16 cellular contexts compared by ENCODE assay signal in the genomic region with DNA sequence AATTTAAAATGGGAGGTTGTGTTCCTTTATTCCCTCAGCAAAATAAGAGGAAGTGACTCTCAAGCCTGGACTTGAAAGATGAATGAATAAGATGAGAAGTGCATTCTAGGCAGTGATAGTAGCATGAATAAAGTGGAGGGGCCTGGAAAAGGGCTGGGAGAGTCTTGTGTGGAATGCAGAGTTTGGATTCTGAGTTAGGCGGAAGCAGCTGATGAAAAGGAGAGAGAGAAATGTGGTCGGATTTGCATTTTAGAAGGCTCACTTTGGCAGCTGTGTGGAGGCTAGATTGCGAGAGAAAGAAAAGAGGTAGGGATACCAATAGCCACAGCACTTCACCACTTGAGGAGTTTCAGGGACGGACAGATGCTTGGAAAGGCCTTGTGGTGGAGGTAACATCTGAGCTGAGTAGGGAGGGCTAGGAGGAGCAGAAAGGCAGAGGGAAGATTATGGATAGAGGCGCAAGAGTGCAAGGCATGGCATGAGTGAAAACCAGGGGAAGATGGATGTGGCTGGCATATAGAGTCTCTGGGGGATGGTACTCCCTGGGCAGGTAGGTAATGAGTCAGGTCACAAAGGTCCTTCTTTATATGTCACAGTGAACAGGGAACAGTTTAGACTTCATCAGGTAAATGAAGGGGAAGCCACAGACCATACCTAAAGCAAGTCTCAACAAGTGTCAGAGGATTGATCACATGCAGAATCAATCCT. TPM values are rescaled to one million over a fixed set of nuclear protein-coding genes. Genes with fewer than 3 reads are reported as not detected.
DNase-seq lines count a peak whose midpoint lies in the region; ATAC-seq and TF ChIP-seq lines count a peak whose summit lies in the region.
"Had no signal": no experiment of that assay in that cellular context is flagged by ENCODE, and none has a peak within 500 bp of the region (broad histone marks: within the 10 kb centered on the region; RNA-seq: fewer than 3 reads in every experiment).

No MANE protein-coding gene starts in this region.

- peaks cover 43% of the 10 kb centered on the region for H3K4me1 ChIP-seq in cardiac muscle cell (ENCODE audit: low read depth)
- peaks cover 10% of the 10 kb centered on the region for H3K4me1 ChIP-seq in hepatocyte (ENCODE audit: insufficient read depth)

- H3K4me3 ChIP-seq in cardiac muscle cell (no peak overlapping the region), hepatocyte (no peak overlapping the region)
- H3K4me3 ChIP-seq: A549, MG63 had no signal

- no peaks in the 10 kb centered on the region for H3K9me2 ChIP-seq in hepatocyte (replicated peaks; ENCODE audit: insufficient read depth)

- no peaks in the 10 kb centered on the region for H3K9me3 ChIP-seq in cardiac muscle cell (ENCODE audit: low read depth)
- no peaks in the 10 kb centered on the region for H3K9me3 ChIP-seq in hepatocyte (ENCODE audit: low read depth)
- H3K9me3 ChIP-seq: A549, MG63 had no signal

- H3K27ac Mint-ChIP-seq in progenitor cell of endocrine pancreas = no peak overlapping the region
- H3K27ac Mint-ChIP-seq: naive thymus-derived CD4-positive, alpha-beta T cell; T-cell; type B pancreatic cell had no signal

- 78% methylated on average over 5 of the region's 5 CpGs for WGBS in hepatocyte (ENCODE audit: low lambda C conversion rate, missing lambda C conversion rate)

- no peak overlapping the region for H3K4me3 Mint-ChIP-seq in progenitor cell of endocrine pancreas (ENCODE audit: low read depth)
- H3K4me3 Mint-ChIP-seq: naive thymus-derived CD4-positive, alpha-beta T cell; T-cell; type B pancreatic cell had no signal

- H3K27me3 ChIP-seq in cardiac muscle cell (no peaks in the 10 kb centered on the region), hepatocyte (no peaks in the 10 kb centered on the region)
- H3K27me3 ChIP-seq: MG63 had no signal

- intact Hi-C loops in left ventricle myocardium superior (cut with micrococcal nuclease) = no loop called here

- ATAC-seq in left ventricle myocardium superior (no peak), HG02840 (IDR thresholded peaks at IDR 0.05; ENCODE audit: low FRiP score, unreplicated experiment) (no peak)
- ATAC-seq: A549; naive thymus-derived CD4-positive, alpha-beta T cell; T-cell had no signal

- TF ChIP-seq CTCF in cardiac muscle cell (IDR thresholded peaks at IDR 0.05; ENCODE audit: low read depth, low read length) (no peak), hepatocyte (IDR thresholded peaks at IDR 0.05; ENCODE audit: poor library complexity) (no peak), progenitor cell of endocrine pancreas (IDR thresholded peaks at IDR 0.05; ENCODE audit: unreplicated experiment) (no peak)

- H3K27ac ChIP-seq in cardiac muscle cell = peak overlapping the region; percentile 84
- peak overlapping the region; percentile 25 for H3K27ac ChIP-seq in hepatocyte

- DNase-seq in cardiac muscle cell (ENCODE audit: low read depth in 1 of 2, low spot score in 1 of 2) = peak in 1 of 2 donors; percentile 29
- no peak for DNase-seq in left ventricle myocardium superior
- DNase-seq in OCI-M1 (lab: John Stamatoyannopoulos, UW) = peak; percentile 51
- no peak for DNase-seq in hepatocyte (ENCODE audit: low spot score)
- no peak for DNase-seq in HT-29 (ENCODE audit: low spot score)
- no peak for DNase-seq in T-helper 2 cell
- DNase-seq in progenitor cell of endocrine pancreas (ENCODE audit: low spot score, unreplicated experiment) = no peak
- DNase-seq: activated CD4-positive, alpha-beta T cell treated with anti-CD3 and anti-CD28 coated beads, Interleukin-2, amount 50 U/mL, for 48 hours; activated gamma-delta T cell treated with Interleukin-2 at 50 U/mL for 16 hours; caudate nucleus; MG63; naive thymus-derived CD4-positive, alpha-beta T cell; T-cell had no signal

- no peaks in the 10 kb centered on the region for H3K4me1 Mint-ChIP-seq in progenitor cell of endocrine pancreas (ENCODE audit: low read depth)

- no peak overlapping the region for H2AFZ ChIP-seq in hepatocyte

- no peaks in the 10 kb centered on the region for H3K36me3 ChIP-seq in cardiac muscle cell
- no peaks in the 10 kb centered on the region for H3K36me3 ChIP-seq in hepatocyte (replicated peaks; ENCODE audit: insufficient read depth, low read depth)
- H3K36me3 ChIP-seq: MG63 had no signal

- no peaks in the 10 kb centered on the region for H3K79me2 ChIP-seq in hepatocyte

- H4K20me1 ChIP-seq in hepatocyte (ENCODE audit: insufficient read depth, poor library complexity, severe bottlenecking) = no peaks in the 10 kb centered on the region

- H3K4me2 ChIP-seq in hepatocyte = no peak overlapping the region
- H3K4me2 ChIP-seq: A549 had no signal

- H3K27me3 Mint-ChIP-seq in progenitor cell of endocrine pancreas = peaks cover 3% of the 10 kb centered on the region
- H3K27me3 Mint-ChIP-seq: naive thymus-derived CD4-positive, alpha-beta T cell; T-cell; type B pancreatic cell had no signal

- H3K9me3 Mint-ChIP-seq in progenitor cell of endocrine pancreas (ENCODE audit: low read depth) = no peaks in the 10 kb centered on the region
- H3K9me3 Mint-ChIP-seq: naive thymus-derived CD4-positive, alpha-beta T cell; T-cell; type B pancreatic cell had no signal

- H3K36me3 Mint-ChIP-seq in progenitor cell of endocrine pancreas (ENCODE audit: insufficient read depth) = no peaks in the 10 kb centered on the region
- H3K36me3 Mint-ChIP-seq: T-cell, type B pancreatic cell had no signal

RNA-seq across cellular contexts. Expression of gene ST3GAL3, which starts 59.6 kb away (rescaled TPM):
- total RNA-seq in cardiac muscle cell = 27.8 and 34.7 TPM in 2 replicates
- polyA plus RNA-seq in cardiac muscle cell = 35.6 and 35.7 TPM in 2 replicates
- 24.7 TPM for total RNA-seq in left ventricle myocardium superior
- total RNA-seq in hepatocyte = 6.2 and 7.1 TPM in 2 replicates
- 6.3 and 7.7 TPM in 2 replicates for polyA plus RNA-seq in hepatocyte
- 4.6 and 4.8 TPM in 2 replicates for total RNA-seq in HT-29 (2014; rRNA removed; shearing (Covaris generic))
- 14.6 and 14.9 TPM in 2 replicates for total RNA-seq in progenitor cell of endocrine pancreas
